In genomic region chr11:12201016-12201985, GRCh38 we compare ENCODE assay signal across 8 cellular contexts.
DNase-seq lines count a peak whose midpoint lies in the region; FAIRE-seq and TF ChIP-seq lines count a peak whose summit lies in the region.
"Had no signal": no experiment of that assay in that cellular context is flagged by ENCODE, and none has a peak within 500 bp of the region (broad histone marks: within the 10 kb centered on the region; RNA-seq: fewer than 3 reads in every experiment).

No MANE protein-coding gene starts in this region.

- no peak overlapping the region for H3K9ac ChIP-seq in keratinocyte (ENCODE audit: control insufficient read depth, extremely low read depth, insufficient read depth, low read length)

- intact Hi-C loops in testis (cut with DNase I; ENCODE audit: low total_unique reads), result no loop called here

- no peak for FAIRE-seq in keratinocyte (lab: Jason Lieb, UNC)
- FAIRE-seq: H1 had no signal

- no peak overlapping the region for H3K4me3 ChIP-seq in astrocyte of the spinal cord (ENCODE audit: low read depth, low read length)
- H3K4me3 ChIP-seq in keratinocyte (ENCODE audit: control insufficient read depth in 2 of 3, extremely low read depth in 1 of 3, insufficient read depth in 2 of 3, low read depth in 1 of 3, low read length in 3 of 3), result no peak overlapping the region
- H3K4me3 ChIP-seq in testis, result no peak overlapping the region

- dilution Hi-C loops in keratinocyte (cut with MboI; ENCODE audit: extremely low pct_ligation_motif_present, low sequenced_read_pairs), result no loop called here

- no peaks in the 10 kb centered on the region for H4K20me1 ChIP-seq in keratinocyte (ENCODE audit: control insufficient read depth, extremely low read depth, insufficient read depth, low read length)

- H3K27ac ChIP-seq in keratinocyte (ENCODE audit: control insufficient read depth, insufficient read depth, low read length), result peak overlapping the region; percentile 47
- H3K27ac ChIP-seq in testis, result peak overlapping the region; percentile 34 to 75

- DNase-seq in HUDEP-2 (lab: John Stamatoyannopoulos, UW; ENCODE audit: unreplicated experiment in 76 of 76) (peak in 75 of 76 experiments; percentile 29 to 94 (median 78)), astrocyte of the spinal cord (ENCODE audit: low read depth, low spot score) (peak; percentile 94), keratinocyte (ENCODE audit: low read depth, low spot score) (no peak), testis (peak; percentile 78), NOMO-1 (lab: John Stamatoyannopoulos, UW; ENCODE audit: unreplicated experiment in 2 of 2) (no peak), DMS79 (lab: John Stamatoyannopoulos, UW) (no peak)
- DNase-seq in activated effector memory CD4-positive, alpha-beta T cell treated with Interleukin-2 at 50 U/mL for 16 hours, result no peak

- peaks cover 39 to 72% of the 10 kb centered on the region in 2 experiments for H3K36me3 ChIP-seq in keratinocyte (ENCODE audit: control insufficient read depth in 2 of 2, extremely low read depth in 1 of 2, insufficient read depth in 2 of 2, low read length in 2 of 2)
- no peaks in the 10 kb centered on the region for H3K36me3 ChIP-seq in testis (ENCODE audit: low read depth, missing control alignments)

- H3K9me3 ChIP-seq in keratinocyte (ENCODE audit: control insufficient read depth, low read depth, low read length) (no peaks in the 10 kb centered on the region), testis (no peaks in the 10 kb centered on the region)

- WGBS in testis, 2 donors, result 43 to 51% methylated on average over 18 of the region's 18 CpGs

- H3K4me1 ChIP-seq in keratinocyte (ENCODE audit: control insufficient read depth, extremely low read depth, insufficient read depth, low read length), result peaks cover 30% of the 10 kb centered on the region
- peaks cover 55% of the 10 kb centered on the region for H3K4me1 ChIP-seq in testis

- H3K9me1 ChIP-seq in keratinocyte (ENCODE audit: control insufficient read depth, extremely low read depth, insufficient read depth, low read length), result no peaks in the 10 kb centered on the region

- H3K27me3 ChIP-seq in keratinocyte (ENCODE audit: control insufficient read depth, extremely low read depth, insufficient read depth, low read length) (no peaks in the 10 kb centered on the region), testis (no peaks in the 10 kb centered on the region)

- in situ Hi-C loops in astrocyte of the spinal cord (cut with HindIII; ENCODE audit: low sequenced_read_pairs), result no loop called here

- TF ChIP-seq CTCF in astrocyte of the spinal cord (IDR thresholded peaks at IDR 0.05; ENCODE audit: low read depth, low read length), result no peak
- TF ChIP-seq CTCF in keratinocyte (optimal IDR thresholded peaks at IDR 0.05 in 1 of 3, IDR thresholded peaks at IDR 0.05 in 1 of 3, conservative IDR thresholded peaks at IDR 0.05 in 1 of 3; ENCODE audit: extremely low read depth in 1 of 3, insufficient read depth in 2 of 3, low read length in 3 of 3), result no peak
- TF ChIP-seq CTCF in testis (IDR thresholded peaks at IDR 0.05), result no peak

- no peak for TF ChIP-seq POLR2A in testis (IDR thresholded peaks at IDR 0.05)

- H3K79me2 ChIP-seq in keratinocyte (ENCODE audit: control insufficient read depth, insufficient read depth, low read length), result peaks cover 83% of the 10 kb centered on the region

- no peak overlapping the region for H2AFZ ChIP-seq in keratinocyte (ENCODE audit: control insufficient read depth, low read length)

- no peak overlapping the region for H3K4me2 ChIP-seq in keratinocyte (ENCODE audit: control insufficient read depth, extremely low read depth, insufficient read depth, low read depth, low read length)

Comparison
In these comparisons a context has a peak if more than half of its experiments do, and no peak if none do; other contexts are left out.
1. DNase-seq: peak in HUDEP-2 (75 of 76), astrocyte of the spinal cord (single experiment) and testis (single experiment); none in keratinocyte (single experiment), NOMO-1 (0 of 2), DMS79 (single experiment) and activated effector memory CD4-positive, alpha-beta T cell treated with Interleukin-2 at 50 U/mL for 16 hours (single experiment).